Comparison of ENCODE assay signal across 13 cellular contexts in genomic region chr2:112713585-112713925, GRCh38. TPM values are rescaled to one million over a fixed set of nuclear protein-coding genes. Genes with fewer than 3 reads are reported as not detected.
A peak's percentile ranks its signal among the peaks of the same experiment; 100 is the strongest.
DNase-seq lines count a peak whose midpoint lies in the region; ATAC-seq and TF ChIP-seq lines count a peak whose summit lies in the region.
"Had no signal": no experiment of that assay in that cellular context is flagged by ENCODE, and none has a peak within 500 bp of the region (broad histone marks: within the 10 kb centered on the region; RNA-seq: fewer than 3 reads in every experiment).

No MANE protein-coding gene starts in this region.

- H3K36me3 Mint-ChIP-seq in activated CD4-positive, alpha-beta T cell treated with anti-CD3 and anti-CD28 coated beads for 36 hours (ENCODE audit: low read depth) = no peaks in the 10 kb centered on the region
- H3K36me3 Mint-ChIP-seq in HFFc6 (ENCODE audit: low read depth) = no peaks in the 10 kb centered on the region
- no peaks in the 10 kb centered on the region for H3K36me3 Mint-ChIP-seq in dendritic cell treated with granulocyte-macrophage colony-stimulating factor and Interleukin-4, amounts not matched to agents 40 ng/mL and 50 ng/mL, for 4 days (ENCODE audit: low read depth)

- no peak overlapping the region for H3K4me3 Mint-ChIP-seq in activated CD4-positive, alpha-beta T cell treated with anti-CD3 and anti-CD28 coated beads for 36 hours
- peak overlapping the region; percentile 53; the same call in 1 of the 2 replicates for H3K4me3 Mint-ChIP-seq in HFFc6
- H3K4me3 Mint-ChIP-seq in dendritic cell treated with granulocyte-macrophage colony-stimulating factor and Interleukin-4, amounts not matched to agents 40 ng/mL and 50 ng/mL, for 4 days = no peak overlapping the region

- no peak for TF ChIP-seq CTCF in HFFc6 (IDR thresholded peaks at IDR 0.05)

- H3K4me1 Mint-ChIP-seq in activated CD4-positive, alpha-beta T cell treated with anti-CD3 and anti-CD28 coated beads for 36 hours = peaks cover 9% of the 10 kb centered on the region
- H3K4me1 Mint-ChIP-seq in HFFc6 (ENCODE audit: low read depth) = peaks cover 32% of the 10 kb centered on the region
- H3K4me1 Mint-ChIP-seq in dendritic cell treated with granulocyte-macrophage colony-stimulating factor and Interleukin-4, amounts not matched to agents 40 ng/mL and 50 ng/mL, for 4 days (ENCODE audit: low read depth) = peaks cover 57% of the 10 kb centered on the region

- H3K9me3 Mint-ChIP-seq in activated CD4-positive, alpha-beta T cell treated with anti-CD3 and anti-CD28 coated beads for 36 hours (ENCODE audit: low read depth) = no peaks in the 10 kb centered on the region
- H3K9me3 Mint-ChIP-seq in HFFc6 = peaks cover 4% of the 10 kb centered on the region; the same call in 1 of the 2 replicates
- H3K9me3 Mint-ChIP-seq in dendritic cell treated with granulocyte-macrophage colony-stimulating factor and Interleukin-4, amounts not matched to agents 40 ng/mL and 50 ng/mL, for 4 days = no peaks in the 10 kb centered on the region

- CTCF ChIA-PET in activated CD4-positive, alpha-beta T cell treated with anti-CD3 and anti-CD28 coated beads for 36 hours (lab: Charles Lee) = interaction anchor here (0.5 to 2.2 kb wide), 7 partner anchors 11 to 286 kb away, joined by 3 to 7 read pairs (median 3); no protein-coding TSS in a partner anchor

- POLR2A ChIA-PET in activated CD4-positive, alpha-beta T cell treated with anti-CD3 and anti-CD28 coated beads for 36 hours (lab: Charles Lee) = interaction anchor here (1.1 kb wide), 1 partner anchor 21 kb away, joined by 4 read pairs; no protein-coding TSS in a partner anchor

- intact Hi-C loops in activated CD4-positive, alpha-beta T cell treated with anti-CD3 and anti-CD28 coated beads for 36 hours (cut with DNase I, micrococcal nuclease) = no loop called here
- intact Hi-C loops in dendritic cell treated with granulocyte-macrophage colony-stimulating factor and Interleukin-4, amounts not matched to agents 40 ng/mL and 50 ng/mL, for 4 days (cut with micrococcal nuclease) = no loop called here
- intact Hi-C loops in sciatic nerve (cut with DNase I) = no loop called here
- intact Hi-C loops in Right ventricle myocardium inferior (cut with DNase I) = no loop called here

- ATAC-seq in activated CD4-positive, alpha-beta T cell treated with anti-CD3 and anti-CD28 coated beads for 36 hours = no peak
- ATAC-seq in sciatic nerve = no peak
- no peak for ATAC-seq in HG02623 (IDR thresholded peaks at IDR 0.05; ENCODE audit: unreplicated experiment)
- no peak for ATAC-seq in Right ventricle myocardium inferior

- DNase-seq in activated CD4-positive, alpha-beta T cell treated with anti-CD3 and anti-CD28 coated beads for 36 hours = no peak
- no peak for DNase-seq in activated CD4-positive, alpha-beta T cell treated with anti-CD3 and anti-CD28 coated beads, Interleukin-2, amount 50 U/mL, for 4 hours
- no peak for DNase-seq in HFFc6
- DNase-seq in sciatic nerve (ENCODE audit: low spot score) = peak; percentile 31
- DNase-seq in HK-2 (ENCODE audit: unreplicated experiment) = no peak
- no peak for DNase-seq in Right ventricle myocardium inferior (ENCODE audit: missing footprints)
- DNase-seq: 8988T, MG63, NCI-H1092 treated with DMSO at 0.1 percent for 48 hours, NCI-H1694 treated with DMSO at 0.1 percent for 48 hours, NCI-H446 had no signal

- peaks cover 6% of the 10 kb centered on the region for H3K27me3 Mint-ChIP-seq in activated CD4-positive, alpha-beta T cell treated with anti-CD3 and anti-CD28 coated beads for 36 hours
- H3K27me3 Mint-ChIP-seq in HFFc6 (ENCODE audit: insufficient read depth) = peaks cover 4% of the 10 kb centered on the region
- H3K27me3 Mint-ChIP-seq in dendritic cell treated with granulocyte-macrophage colony-stimulating factor and Interleukin-4, amounts not matched to agents 40 ng/mL and 50 ng/mL, for 4 days = no peaks in the 10 kb centered on the region

- peak overlapping the region; percentile 4 for H3K27ac Mint-ChIP-seq in activated CD4-positive, alpha-beta T cell treated with anti-CD3 and anti-CD28 coated beads for 36 hours
- peak overlapping the region; percentile 87 for H3K27ac Mint-ChIP-seq in HFFc6
- peak overlapping the region; percentile 68 for H3K27ac Mint-ChIP-seq in dendritic cell treated with granulocyte-macrophage colony-stimulating factor and Interleukin-4, amounts not matched to agents 40 ng/mL and 50 ng/mL, for 4 days

RNA-seq across cellular contexts. Expression of gene NT5DC4, which starts 7.3 kb away (rescaled TPM):
- not detected for total RNA-seq in activated CD4-positive, alpha-beta T cell treated with anti-CD3 and anti-CD28 coated beads for 36 hours
- not detected for total RNA-seq in HFFc6 (2021; fragmentation: NEBNext Ultra II Directional; extraction: Animal tissue kit (Norgen Biotek cat#: 25700))
- total RNA-seq in sciatic nerve (not detected), Right ventricle myocardium inferior (not detected)

RNA-seq across cellular contexts. Expression of gene CKAP2L, which starts 50.9 kb away (rescaled TPM):
- total RNA-seq in activated CD4-positive, alpha-beta T cell treated with anti-CD3 and anti-CD28 coated beads for 36 hours = 10 to 100 TPM; 38.4 to 46.7 TPM
- 10 to 100 TPM; 10.6 to 35.7 (median 30.2) TPM for total RNA-seq in HFFc6 (2021; fragmentation: NEBNext Ultra II Directional; extraction: Animal tissue kit (Norgen Biotek cat#: 25700))
- 0.62 TPM for total RNA-seq in sciatic nerve
- 1.3 TPM for total RNA-seq in Right ventricle myocardium inferior

Comparison
In these comparisons a context has a peak if more than half of its experiments do, and no peak if none do; other contexts are left out.
1. H3K27ac Mint-ChIP-seq: peak in every context shown above with its lines; median percentile 87 in HFFc6; 68 in dendritic cell treated with granulocyte-macrophage colony-stimulating factor and Interleukin-4, amounts not matched to agents 40 ng/mL and 50 ng/mL, for 4 days; 4 in activated CD4-positive, alpha-beta T cell treated with anti-CD3 and anti-CD28 coated beads for 36 hours.